Comparison of ENCODE assay signal across 8 cellular contexts in genomic region chr17:81222620-81222905, GRCh38. TPM values are rescaled to one million over a fixed set of nuclear protein-coding genes. Genes with fewer than 3 reads are reported as not detected.
DNase-seq lines count a peak whose midpoint lies in the region; ATAC-seq, FAIRE-seq and TF ChIP-seq lines count a peak whose summit lies in the region.

No MANE protein-coding gene starts in this region.

- H3K4me1 Mint-ChIP-seq in activated naive CD4-positive, alpha-beta T cell treated with anti-CD3 and anti-CD28 coated beads, Interleukin-2, amount 50 U/mL, for 24 hours, result peaks cover 14% of the 10 kb centered on the region

- in situ Hi-C loops in K562 (cut with MboI), result no loop called here

- peak overlapping the region; percentile 49; the same call in 2 of the 3 replicates for H3K27ac ChIP-seq in K562 (ENCODE audit: extremely low read depth, low read depth, low read length)
- no peak overlapping the region for H3K27ac ChIP-seq in lung (ENCODE audit: low read depth in 1 of 2, low read length in 1 of 2)
- H3K27ac ChIP-seq in urinary bladder (ENCODE audit: low read depth), result no peak overlapping the region

- POLR2A ChIA-PET in K562 (lab: Yijun Ruan, JAX), result interaction anchor here (0.5 to 1.0 kb wide), 7 partner anchors 11 to 481 kb away, joined by 3 to 4 read pairs (median 3); partner anchors contain the start of genes ACTG1, MRPL12, NDUFAF8 and TEPSIN

- FAIRE-seq in K562 (lab: Jason Lieb, UNC), result no peak

- no peaks in the 10 kb centered on the region for H3K9me1 ChIP-seq in K562 (ENCODE audit: control insufficient read depth, insufficient read depth, low read length)

- peaks cover 10 to 42% of the 10 kb centered on the region in 2 experiments for H3K4me1 ChIP-seq in K562 (replicated peaks in 1 of 2; ENCODE audit: control insufficient read depth in 2 of 2, insufficient read depth in 2 of 2, low read length in 2 of 2)
- peaks cover 0 to 4% of the 10 kb centered on the region in 2 donors for H3K4me1 ChIP-seq in lung (ENCODE audit: control insufficient read depth in 2 of 2, insufficient read depth in 2 of 2, low read length in 2 of 2)
- H3K4me1 ChIP-seq in urinary bladder (ENCODE audit: insufficient read depth), result no peaks in the 10 kb centered on the region

- H3K36me3 ChIP-seq in K562 (ENCODE audit: control insufficient read depth, insufficient read depth, low read length) (peaks cover 5% of the 10 kb centered on the region; the same call in 1 of the 3 replicates), lung (ENCODE audit: control insufficient read depth in 2 of 2, insufficient read depth in 2 of 2, low read length in 2 of 2) (no peaks in the 10 kb centered on the region), urinary bladder (ENCODE audit: insufficient read depth) (no peaks in the 10 kb centered on the region)

- no peak for DNase-seq in activated naive CD4-positive, alpha-beta T cell treated with Interleukin-2 at 50 U/mL for 16 hours
- DNase-seq in K562 (ENCODE audit: extremely low read depth in 1 of 4, low spot score in 3 of 4) (no peak), lung (ENCODE audit: low spot score) (no peak)
- no peak for DNase-seq in stimulated activated CD4-positive, alpha-beta T cell treated with anti-CD3 and anti-CD28 coated beads, Interleukin-15, amount 100 ng/mL, for 24 hours

- no peak overlapping the region for H3K27ac Mint-ChIP-seq in activated naive CD4-positive, alpha-beta T cell treated with anti-CD3 and anti-CD28 coated beads, Interleukin-2, amount 50 U/mL, for 24 hours

- H3K4me3 Mint-ChIP-seq in activated naive CD4-positive, alpha-beta T cell treated with anti-CD3 and anti-CD28 coated beads, Interleukin-2, amount 50 U/mL, for 24 hours, result peak overlapping the region; percentile 67

- CTCF ChIA-PET in K562 (lab: Yijun Ruan, JAX; ENCODE audit: low intra/inter-chr PET ratio), result no interaction called here

- peak overlapping the region; percentile 93 for H3K4me3 ChIP-seq in K562
- peak overlapping the region; percentile 67 for H3K4me3 ChIP-seq in lung
- H3K4me3 ChIP-seq in urinary bladder (ENCODE audit: low read depth, low read length), result peak overlapping the region; percentile 88

- H3K27me3 Mint-ChIP-seq in activated naive CD4-positive, alpha-beta T cell treated with anti-CD3 and anti-CD28 coated beads, Interleukin-2, amount 50 U/mL, for 24 hours, result no peaks in the 10 kb centered on the region

- peaks cover 5% of the 10 kb centered on the region; the same call in 2 of the 3 replicates for H3K79me2 ChIP-seq in K562 (ENCODE audit: control insufficient read depth, insufficient read depth, low read length)

- TF ChIP-seq POLR2A in K562 (conservative IDR thresholded peaks at IDR 0.05), result no peak

- no peaks in the 10 kb centered on the region for H3K9me3 ChIP-seq in K562 (replicated peaks; ENCODE audit: control insufficient read depth, insufficient read depth, low read depth, low read length)
- no peaks in the 10 kb centered on the region for H3K9me3 ChIP-seq in lung (ENCODE audit: control insufficient read depth in 2 of 2, insufficient read depth in 1 of 2, low read length in 1 of 2)

- WGBS in K562 (ENCODE audit: insufficient coverage, low coverage, missing lambda C conversion rate), result 0% methylated on average over 9 of the region's 30 CpGs
- 1 to 2% methylated on average over 18 to 30 of the region's 30 CpGs for WGBS in lung, 2 donors
- WGBS in urinary bladder, result under 1% methylated on average over 30 of the region's 30 CpGs

- no peaks in the 10 kb centered on the region for H3K9me3 Mint-ChIP-seq in activated naive CD4-positive, alpha-beta T cell treated with anti-CD3 and anti-CD28 coated beads, Interleukin-2, amount 50 U/mL, for 24 hours

- ATAC-seq in K562, result no peak
- ATAC-seq in lung (ENCODE audit: insufficient read depth, low FRiP score), result no peak
- ATAC-seq in HG03196 (IDR thresholded peaks at IDR 0.05; ENCODE audit: unreplicated experiment), result no peak
- ATAC-seq in HG03139 (IDR thresholded peaks at IDR 0.05; ENCODE audit: unreplicated experiment), result no peak

- H3K4me2 ChIP-seq in K562 (ENCODE audit: insufficient read depth, low read length), result peak overlapping the region; percentile 82

- H3K27me3 ChIP-seq in K562 (ENCODE audit: control insufficient read depth in 2 of 2, insufficient read depth in 2 of 2, low read length in 2 of 2) (no peaks in the 10 kb centered on the region), lung (ENCODE audit: control insufficient read depth, insufficient read depth) (no peaks in the 10 kb centered on the region)

- no TSS peak for BruUV-seq in K562 (replicated peaks; lab: Mats Ljungman, UMichigan)

- no peaks in the 10 kb centered on the region for H3K36me3 Mint-ChIP-seq in activated naive CD4-positive, alpha-beta T cell treated with anti-CD3 and anti-CD28 coated beads, Interleukin-2, amount 50 U/mL, for 24 hours

- TF ChIP-seq EP300 in K562 (IDR thresholded peaks at IDR 0.05; ENCODE audit: low read length), result no peak

- no peak for TF ChIP-seq RAD21 in K562 (CRISPR knock-in tag; conservative IDR thresholded peaks at IDR 0.05 in 1 of 2, IDR thresholded peaks at IDR 0.05 in 1 of 2)

- H4K20me1 ChIP-seq in K562 (replicated peaks; ENCODE audit: control insufficient read depth, insufficient read depth, low read length), result no peaks in the 10 kb centered on the region

- no peak for TF ChIP-seq CTCF in K562 (IDR thresholded peaks at IDR 0.05 in 2 of 3, conservative IDR thresholded peaks at IDR 0.05 in 1 of 3; ENCODE audit: insufficient read depth in 2 of 3, low read depth in 1 of 3, low read length in 3 of 3)
- no peak for TF ChIP-seq CTCF in lung (IDR thresholded peaks at IDR 0.05; ENCODE audit: control extremely low read depth, extremely low read depth)

- H2AFZ ChIP-seq in K562 (ENCODE audit: low read depth, low read length), result peak overlapping the region; percentile 89

- H3K9ac ChIP-seq in K562 (ENCODE audit: insufficient read depth in 1 of 2, low read depth in 2 of 2, low read length in 2 of 2), result peak overlapping the region; percentile 59 to 89; a peak in 3 of 4 replicates

- intact Hi-C loops in K562 (cut with micrococcal nuclease), result loop anchor here (10.0 kb wide), 1 partner anchor 238 kb away; no protein-coding TSS in a partner anchor

RNA-seq across cellular contexts. Expression of gene CEP131, which starts 0.2 kb away (rescaled TPM):
- total RNA-seq in K562 (2011; cell fraction: chromatin; rRNA removed; ENCODE audit: low replicate concordance), result 15.6 and 46.2 TPM in 2 replicates
- 30.3 and 31.2 TPM in 2 replicates for total RNA-seq in K562 (2011; cell fraction: nucleolus; rRNA removed)
- total RNA-seq in K562 (2011; cell fraction: nucleoplasm; rRNA removed), result 11.7 and 22.0 TPM in 2 replicates
- 18.3 and 21.2 TPM in 2 replicates for total RNA-seq in K562 (2014; rRNA removed)
- 0.99 and 1.2 TPM in 2 replicates for total RNA-seq in K562 (2014; rRNA removed; fragmentation: Illumina TruSeq; extraction: Trizol)
- 6.3 and 8.8 TPM in 2 replicates for total RNA-seq in K562 (2015; rRNA removed; fragmentation: Illumina TruSeq; extraction: Trizol)
- total RNA-seq in K562 (2021), result 14.9 and 16.7 TPM in 2 replicates
- 2.3 and 4.7 TPM in 2 replicates for polyA plus RNA-seq in K562 (2011; rRNA removed)
- polyA plus RNA-seq in K562 (2011; cell fraction: cytosol; rRNA removed), result 3.2 and 5.1 TPM in 2 replicates
- 21.2 and 39.0 TPM in 2 replicates for polyA plus RNA-seq in K562 (2011; cell fraction: nucleus; rRNA removed)
- 16.5 and 26.3 TPM in 2 replicates for polyA plus RNA-seq in K562 (2012)
- polyA plus RNA-seq in K562 (2014; fragmentation: Illumina TruSeq; extraction: Trizol), result 1.7 and 5.3 TPM in 2 replicates
- under 1 TPM; 0.24 to 0.34 TPM for polyA plus RNA-seq in K562 (2014; fragmentation: Nextera tagmentation; extraction: Ambion mirVana)
- polyA plus RNA-seq in K562 (2014; rRNA removed), result 12.4 and 17.1 TPM in 2 replicates
- 1.1 and 1.4 TPM in 2 replicates for polyA minus RNA-seq in K562 (2011; rRNA and poly(A)+ RNA removed)
- 4.2 and 7.9 TPM in 2 replicates for polyA minus RNA-seq in K562 (2011; cell fraction: cytosol; rRNA and poly(A)+ RNA removed)
- 7.3 and 8.8 TPM in 2 replicates for polyA minus RNA-seq in K562 (2011; cell fraction: nucleus; rRNA and poly(A)+ RNA removed)
- total RNA-seq in lung, result 10 to 100 TPM in 1 of 2 donors, 1 to 10 TPM in 1; 9.9 to 14.5 TPM
- polyA plus RNA-seq in lung, result 10 to 100 TPM in 1 of 2 donors, 1 to 10 TPM in 1; 7.0 to 11.9 TPM
- total RNA-seq in urinary bladder, result 5.9 TPM
- polyA plus RNA-seq in urinary bladder, result 10.8 TPM

RNA-seq across cellular contexts. Expression of gene TEPSIN, which starts 16.3 kb away (rescaled TPM):
- 40.8 and 141 TPM in 2 replicates for total RNA-seq in K562 (2011; cell fraction: chromatin; rRNA removed; ENCODE audit: low replicate concordance)
- 87.2 and 95.9 TPM in 2 replicates for total RNA-seq in K562 (2011; cell fraction: nucleolus; rRNA removed)
- 46.2 and 50.4 TPM in 2 replicates for total RNA-seq in K562 (2011; cell fraction: nucleoplasm; rRNA removed)
- 10.0 and 18.0 TPM in 2 replicates for total RNA-seq in K562 (2014; rRNA removed)
- total RNA-seq in K562 (2014; rRNA removed; fragmentation: Illumina TruSeq; extraction: Trizol), result 1.8 and 2.1 TPM in 2 replicates
- total RNA-seq in K562 (2015; rRNA removed; fragmentation: Illumina TruSeq; extraction: Trizol), result 5.1 and 5.7 TPM in 2 replicates
- total RNA-seq in K562 (2021), result 24.8 and 29.8 TPM in 2 replicates
- polyA plus RNA-seq in K562 (2011; rRNA removed), result 6.6 and 9.8 TPM in 2 replicates
- polyA plus RNA-seq in K562 (2011; cell fraction: cytosol; rRNA removed), result 8.0 and 15.3 TPM in 2 replicates
- polyA plus RNA-seq in K562 (2011; cell fraction: nucleus; rRNA removed), result 105 and 184 TPM in 2 replicates
- polyA plus RNA-seq in K562 (2012), result 12.5 and 21.3 TPM in 2 replicates
- 5.3 and 7.2 TPM in 2 replicates for polyA plus RNA-seq in K562 (2014; fragmentation: Illumina TruSeq; extraction: Trizol)
- polyA plus RNA-seq in K562 (2014; fragmentation: Nextera tagmentation; extraction: Ambion mirVana), result under 1 TPM; 0.80 to 0.81 TPM
- 15.2 and 22.7 TPM in 2 replicates for polyA plus RNA-seq in K562 (2014; rRNA removed)
- 3.7 and 4.7 TPM in 2 replicates for polyA minus RNA-seq in K562 (2011; rRNA and poly(A)+ RNA removed)
- polyA minus RNA-seq in K562 (2011; cell fraction: cytosol; rRNA and poly(A)+ RNA removed), result 4.6 and 6.4 TPM in 2 replicates
- 37.2 and 42.8 TPM in 2 replicates for polyA minus RNA-seq in K562 (2011; cell fraction: nucleus; rRNA and poly(A)+ RNA removed)
- 10 to 100 TPM; 20.7 to 48.7 TPM for total RNA-seq in lung
- polyA plus RNA-seq in lung, result 10 to 100 TPM; 29.1 to 33.1 TPM
- total RNA-seq in urinary bladder, result 12.3 TPM
- 36.6 TPM for polyA plus RNA-seq in urinary bladder

RNA-seq across cellular contexts. Expression of gene NDUFAF8, which starts 16.6 kb away (rescaled TPM):
- total RNA-seq in K562 (2011; cell fraction: chromatin; rRNA removed; ENCODE audit: low replicate concordance), result 68.1 and 75.3 TPM in 2 replicates
- 29.2 and 40.8 TPM in 2 replicates for total RNA-seq in K562 (2011; cell fraction: nucleolus; rRNA removed)
- 60.6 and 70.4 TPM in 2 replicates for total RNA-seq in K562 (2011; cell fraction: nucleoplasm; rRNA removed)
- total RNA-seq in K562 (2014; rRNA removed), result 107 and 136 TPM in 2 replicates
- 102 and 107 TPM in 2 replicates for total RNA-seq in K562 (2014; rRNA removed; fragmentation: Illumina TruSeq; extraction: Trizol)
- total RNA-seq in K562 (2015; rRNA removed; fragmentation: Illumina TruSeq; extraction: Trizol), result 84.5 and 90.0 TPM in 2 replicates
- 83.7 and 87.1 TPM in 2 replicates for total RNA-seq in K562 (2021)
- polyA plus RNA-seq in K562 (2011; rRNA removed), result 88.8 and 116 TPM in 2 replicates
- 77.7 and 122 TPM in 2 replicates for polyA plus RNA-seq in K562 (2011; cell fraction: cytosol; rRNA removed)
- polyA plus RNA-seq in K562 (2011; cell fraction: nucleus; rRNA removed), result 40.8 and 50.9 TPM in 2 replicates
- 37.9 and 163 TPM in 2 replicates for polyA plus RNA-seq in K562 (2012)
- polyA plus RNA-seq in K562 (2014; fragmentation: Illumina TruSeq; extraction: Trizol), result 33.5 and 44.1 TPM in 2 replicates
- polyA plus RNA-seq in K562 (2014; fragmentation: Nextera tagmentation; extraction: Ambion mirVana), result 10 to 100 TPM; 13.5 to 17.4 TPM
- 138 and 144 TPM in 2 replicates for polyA plus RNA-seq in K562 (2014; rRNA removed)
- 36.1 and 37.7 TPM in 2 replicates for polyA minus RNA-seq in K562 (2011; rRNA and poly(A)+ RNA removed)
- 4.4 and 14.6 TPM in 2 replicates for polyA minus RNA-seq in K562 (2011; cell fraction: cytosol; rRNA and poly(A)+ RNA removed)
- polyA minus RNA-seq in K562 (2011; cell fraction: nucleus; rRNA and poly(A)+ RNA removed), result 11.4 and 14.2 TPM in 2 replicates
- 10 to 100 TPM; 12.7 to 51.1 TPM for total RNA-seq in lung
- 10 to 100 TPM; 23.1 to 36.7 TPM for polyA plus RNA-seq in lung
- 11.2 TPM for total RNA-seq in urinary bladder
- polyA plus RNA-seq in urinary bladder, result 26.7 TPM

RNA-seq across cellular contexts. Expression of gene AATK, which starts 56.5 kb away (rescaled TPM):
- 0.63 and 1.3 TPM in 2 replicates for total RNA-seq in K562 (2011; cell fraction: chromatin; rRNA removed; ENCODE audit: low replicate concordance)
- total RNA-seq in K562 (2011; cell fraction: nucleolus; rRNA removed), result 1.3 TPM in 2 replicates
- total RNA-seq in K562 (2011; cell fraction: nucleoplasm; rRNA removed), result 0.84 and 1.1 TPM in 2 replicates
- 0.24 TPM in 1 of 2 replicates, not detected in the other for total RNA-seq in K562 (2014; rRNA removed)
- total RNA-seq in K562 (2014; rRNA removed; fragmentation: Illumina TruSeq; extraction: Trizol), result 0.10 TPM in 1 of 2 replicates, not detected in the other
- 0.11 TPM in 1 of 2 replicates, not detected in the other for total RNA-seq in K562 (2015; rRNA removed; fragmentation: Illumina TruSeq; extraction: Trizol)
- total RNA-seq in K562 (2021), result 0.51 and 0.55 TPM in 2 replicates
- polyA plus RNA-seq in K562 (2011; rRNA removed), result 0.43 and 0.50 TPM in 2 replicates
- polyA plus RNA-seq in K562 (2011; cell fraction: cytosol; rRNA removed), result 0.46 and 1.1 TPM in 2 replicates
- 1.6 and 3.2 TPM in 2 replicates for polyA plus RNA-seq in K562 (2011; cell fraction: nucleus; rRNA removed)
- polyA plus RNA-seq in K562 (2012), result 0.18 and 0.32 TPM in 2 replicates
- 0.29 TPM in 1 of 2 replicates, not detected in the other for polyA plus RNA-seq in K562 (2014; fragmentation: Illumina TruSeq; extraction: Trizol)
- polyA plus RNA-seq in K562 (2014; fragmentation: Nextera tagmentation; extraction: Ambion mirVana), result not detected
- polyA plus RNA-seq in K562 (2014; rRNA removed), result 0.25 and 0.26 TPM in 2 replicates
- polyA minus RNA-seq in K562 (2011; rRNA and poly(A)+ RNA removed), result not detected in 2 replicates
- polyA minus RNA-seq in K562 (2011; cell fraction: cytosol; rRNA and poly(A)+ RNA removed), result 1.0 and 1.1 TPM in 2 replicates
- polyA minus RNA-seq in K562 (2011; cell fraction: nucleus; rRNA and poly(A)+ RNA removed), result 0.78 and 1.5 TPM in 2 replicates
- 10 to 100 TPM in 1 of 2 donors, 1 to 10 TPM in 1; 9.6 to 54.6 TPM for total RNA-seq in lung
- polyA plus RNA-seq in lung, result 10 to 100 TPM; 20.8 to 26.7 TPM
- 7.6 TPM for total RNA-seq in urinary bladder
- 9.2 TPM for polyA plus RNA-seq in urinary bladder

RNA-seq across cellular contexts. Expression of gene PVALEF, which starts 57.3 kb away (rescaled TPM):
- total RNA-seq in K562 (2011; cell fraction: chromatin; rRNA removed; ENCODE audit: low replicate concordance), result not detected in 2 replicates
- total RNA-seq in K562 (2011; cell fraction: nucleolus; rRNA removed), result not detected in 2 replicates
- not detected in 2 replicates for total RNA-seq in K562 (2011; cell fraction: nucleoplasm; rRNA removed)
- total RNA-seq in K562 (2014; rRNA removed) (not detected in 2 replicates), K562 (2014; rRNA removed; fragmentation: Illumina TruSeq; extraction: Trizol) (not detected in 2 replicates), K562 (2015; rRNA removed; fragmentation: Illumina TruSeq; extraction: Trizol) (not detected in 2 replicates), K562 (2021) (not detected in 2 replicates), lung (not detected), urinary bladder (not detected)
- polyA plus RNA-seq in K562 (2011; rRNA removed) (not detected in 2 replicates), K562 (2014; fragmentation: Illumina TruSeq; extraction: Trizol) (not detected in 2 replicates), K562 (2014; fragmentation: Nextera tagmentation; extraction: Ambion mirVana) (not detected), K562 (2014; rRNA removed) (not detected in 2 replicates), lung (not detected), urinary bladder (not detected)
- polyA plus RNA-seq in K562 (2011; cell fraction: cytosol; rRNA removed), result not detected in 2 replicates
- polyA plus RNA-seq in K562 (2011; cell fraction: nucleus; rRNA removed), result not detected in 2 replicates
- polyA plus RNA-seq in K562 (2012), result not detected in 2 replicates
- polyA minus RNA-seq in K562 (2011; rRNA and poly(A)+ RNA removed), result not detected in 2 replicates
- not detected in 2 replicates for polyA minus RNA-seq in K562 (2011; cell fraction: cytosol; rRNA and poly(A)+ RNA removed)
- polyA minus RNA-seq in K562 (2011; cell fraction: nucleus; rRNA and poly(A)+ RNA removed), result not detected in 2 replicates
